ENCODE assay signal across 1 cellular context in genomic region chr2:37389984-37390765, GRCh38.
TF ChIP-seq lines count a peak whose summit lies in the region.

No MANE protein-coding gene starts in this region.

TF ChIP-seq in HepG2, 621 proteins besides CTCF, POLR2A, EP300 and RAD21 (continued from another document):
- TF ChIP-seq ATF2 (CRISPR knock-in tag; IDR thresholded peaks at IDR 0.05) (no peak), ZNF513 (CRISPR knock-in tag; conservative IDR thresholded peaks at IDR 0.05) (no peak), ETV5 (CRISPR knock-in tag; IDR thresholded peaks at IDR 0.05; ENCODE audit: borderline replicate concordance) (peak; percentile 80; the same call in 1 of the 2 replicates), GABPB1 (CRISPR knock-in tag; IDR thresholded peaks at IDR 0.05) (peak; percentile 39; the same call in 1 of the 2 replicates), ASH2L (IDR thresholded peaks at IDR 0.05; ENCODE audit: insufficient read length, low read depth, low read length) (no peak), NFRKB (IDR thresholded peaks at IDR 0.05) (no peak), E2F2 (CRISPR knock-in tag; IDR thresholded peaks at IDR 0.05; ENCODE audit: borderline replicate concordance) (no peak), BCL6 (CRISPR knock-in tag; IDR thresholded peaks at IDR 0.05) (no peak), ZFP62 (CRISPR knock-in tag; IDR thresholded peaks at IDR 0.05) (no peak), RELA (CRISPR knock-in tag; IDR thresholded peaks at IDR 0.05) (0 out of 2 replicates have a peak, but pooled peaks have one; percentile 38), ZFP36 (IDR thresholded peaks at IDR 0.05; ENCODE audit: borderline replicate concordance, low read depth, low read length, partially characterized antibody) (no peak), RARA (CRISPR knock-in tag; IDR thresholded peaks at IDR 0.05) (0 out of 2 replicates have a peak, but pooled peaks have one; percentile 22), MXD1 (CRISPR knock-in tag; IDR thresholded peaks at IDR 0.05) (no peak), ELF3 (CRISPR knock-in tag; IDR thresholded peaks at IDR 0.05) (peak; percentile 79), BORCS8-MEF2B (CRISPR knock-in tag; IDR thresholded peaks at IDR 0.05) (no peak)
- TF ChIP-seq, protein P1, sequence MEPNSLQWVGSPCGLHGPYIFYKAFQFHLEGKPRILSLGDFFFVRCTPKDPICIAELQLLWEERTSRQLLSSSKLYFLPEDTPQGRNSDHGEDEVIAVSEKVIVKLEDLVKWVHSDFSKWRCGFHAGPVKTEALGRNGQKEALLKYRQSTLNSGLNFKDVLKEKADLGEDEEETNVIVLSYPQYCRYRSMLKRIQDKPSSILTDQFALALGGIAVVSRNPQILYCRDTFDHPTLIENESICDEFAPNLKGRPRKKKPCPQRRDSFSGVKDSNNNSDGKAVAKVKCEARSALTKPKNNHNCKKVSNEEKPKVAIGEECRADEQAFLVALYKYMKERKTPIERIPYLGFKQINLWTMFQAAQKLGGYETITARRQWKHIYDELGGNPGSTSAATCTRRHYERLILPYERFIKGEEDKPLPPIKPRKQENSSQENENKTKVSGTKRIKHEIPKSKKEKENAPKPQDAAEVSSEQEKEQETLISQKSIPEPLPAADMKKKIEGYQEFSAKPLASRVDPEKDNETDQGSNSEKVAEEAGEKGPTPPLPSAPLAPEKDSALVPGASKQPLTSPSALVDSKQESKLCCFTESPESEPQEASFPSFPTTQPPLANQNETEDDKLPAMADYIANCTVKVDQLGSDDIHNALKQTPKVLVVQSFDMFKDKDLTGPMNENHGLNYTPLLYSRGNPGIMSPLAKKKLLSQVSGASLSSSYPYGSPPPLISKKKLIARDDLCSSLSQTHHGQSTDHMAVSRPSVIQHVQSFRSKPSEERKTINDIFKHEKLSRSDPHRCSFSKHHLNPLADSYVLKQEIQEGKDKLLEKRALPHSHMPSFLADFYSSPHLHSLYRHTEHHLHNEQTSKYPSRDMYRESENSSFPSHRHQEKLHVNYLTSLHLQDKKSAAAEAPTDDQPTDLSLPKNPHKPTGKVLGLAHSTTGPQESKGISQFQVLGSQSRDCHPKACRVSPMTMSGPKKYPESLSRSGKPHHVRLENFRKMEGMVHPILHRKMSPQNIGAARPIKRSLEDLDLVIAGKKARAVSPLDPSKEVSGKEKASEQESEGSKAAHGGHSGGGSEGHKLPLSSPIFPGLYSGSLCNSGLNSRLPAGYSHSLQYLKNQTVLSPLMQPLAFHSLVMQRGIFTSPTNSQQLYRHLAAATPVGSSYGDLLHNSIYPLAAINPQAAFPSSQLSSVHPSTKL (CRISPR knock-in tag; IDR thresholded peaks at IDR 0.05): peak; percentile 55; the same call in 1 of the 2 replicates
